In the genomic region with DNA sequence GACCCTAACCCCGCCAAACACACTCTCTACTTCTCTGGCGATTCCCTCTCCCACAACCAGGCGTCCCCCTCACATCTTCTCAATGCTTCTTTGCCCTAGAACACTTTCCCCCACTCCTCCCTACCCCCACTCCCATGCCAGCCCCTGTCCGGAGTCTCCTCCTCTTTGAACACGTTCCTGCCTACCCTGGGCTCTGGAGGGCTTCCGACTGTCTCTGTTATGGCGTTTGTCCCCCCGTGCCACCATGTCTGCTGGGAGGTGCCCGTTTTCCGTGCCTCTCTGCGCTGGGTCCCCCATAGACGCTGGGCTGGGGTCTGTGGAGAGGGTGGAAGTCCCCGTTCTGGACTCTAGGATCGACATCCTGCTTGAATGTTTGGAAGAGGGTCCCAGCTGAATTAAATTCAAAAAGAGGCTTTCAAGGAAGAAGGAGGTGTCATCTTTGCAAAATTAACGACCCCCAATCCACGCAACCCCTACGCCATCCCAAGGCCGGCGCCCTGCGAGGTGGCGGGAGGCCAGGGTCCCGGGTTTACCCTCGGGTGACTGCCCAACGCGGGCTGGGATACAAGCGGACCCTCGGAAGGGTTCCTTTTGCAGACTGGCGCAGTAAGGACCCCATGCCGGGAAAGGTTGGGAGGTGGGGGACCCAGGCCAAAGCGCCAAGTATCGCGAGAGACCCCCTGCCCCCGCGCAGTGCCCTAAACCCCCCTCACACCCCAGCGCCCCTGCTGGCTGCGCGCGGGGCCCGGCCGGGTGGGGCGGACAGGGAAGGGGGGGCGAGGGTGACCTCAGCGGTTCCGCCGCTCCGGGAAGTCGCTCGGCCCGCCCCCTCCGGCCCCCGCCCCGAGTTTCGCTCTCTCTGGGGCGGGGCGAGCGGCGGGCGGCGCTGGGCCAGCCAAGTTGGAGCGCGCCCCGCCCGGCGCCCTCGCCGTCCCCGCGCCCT, we compare ENCODE assay signal across 8 cellular contexts. TPM values are rescaled to one million over a fixed set of nuclear protein-coding genes. Genes with fewer than 3 reads are reported as not detected.
A peak's percentile ranks its signal among the peaks of the same experiment; 100 is the strongest.
DNase-seq lines count a peak whose midpoint lies in the region; ATAC-seq lines count a peak whose summit lies in the region.

No MANE protein-coding gene starts in this region.

- peak overlapping the region in 1 of 2 experiments; percentile 38 for H2BK12ac ChIP-seq in mesenchymal stem cell (ENCODE audit: low read length in 2 of 2)

- H4K91ac ChIP-seq in mesenchymal stem cell (ENCODE audit: low read length), result peak overlapping the region; percentile 97

- H3K27me3 Mint-ChIP-seq in effector memory CD8-positive, alpha-beta T cell, result no peaks in the 10 kb centered on the region

- H3K9me3 Mint-ChIP-seq in effector memory CD8-positive, alpha-beta T cell, result no peaks in the 10 kb centered on the region

- H2BK15ac ChIP-seq in mesenchymal stem cell (ENCODE audit: low read depth, poor library complexity, severe bottlenecking), result peak overlapping the region; percentile 13

- H3K36me3 Mint-ChIP-seq in effector memory CD8-positive, alpha-beta T cell (ENCODE audit: insufficient read depth), result peaks cover 30% of the 10 kb centered on the region

- no peak overlapping the region for H2AFZ ChIP-seq in mesenchymal stem cell (ENCODE audit: low read depth, low read length)

- H3K27ac ChIP-seq in mesenchymal stem cell (ENCODE audit: low read length, poor library complexity, severe bottlenecking), result peak overlapping the region; percentile 40

- no peaks in the 10 kb centered on the region for H3K36me3 ChIP-seq in H7 (replicated peaks; ENCODE audit: control insufficient read depth, insufficient read depth, low read length)
- peaks cover 0 to 9% of the 10 kb centered on the region in 2 experiments for H3K36me3 ChIP-seq in mesenchymal stem cell (ENCODE audit: control insufficient read depth in 1 of 2, insufficient read depth in 2 of 2, low read depth in 1 of 2, low read length in 2 of 2)

- peak overlapping the region; percentile 89 for H3K9ac ChIP-seq in mesenchymal stem cell (ENCODE audit: low read length)

- peaks cover 4% of the 10 kb centered on the region for H3K79me1 ChIP-seq in mesenchymal stem cell (replicated peaks; ENCODE audit: low read length, poor library complexity, severe bottlenecking)

- peak overlapping the region; percentile 85 for H2BK120ac ChIP-seq in mesenchymal stem cell (ENCODE audit: low read depth, low read length)

- peaks cover 39% of the 10 kb centered on the region for H3K27me3 ChIP-seq in H7 (ENCODE audit: control insufficient read depth, insufficient read depth, low read length)
- no peaks in the 10 kb centered on the region for H3K27me3 ChIP-seq in mesenchymal stem cell (ENCODE audit: control insufficient read depth in 1 of 2, insufficient read depth in 1 of 2, low read length in 2 of 2)

- H3K18ac ChIP-seq in mesenchymal stem cell (ENCODE audit: low read depth in 1 of 2, low read length in 2 of 2), result peak overlapping the region; percentile 23 to 98

- peak overlapping the region; percentile 5 for H2AK5ac ChIP-seq in mesenchymal stem cell (ENCODE audit: low read length, severe bottlenecking)

- H3K23ac ChIP-seq in mesenchymal stem cell (ENCODE audit: low read length in 2 of 2), result no peak overlapping the region

- peak; percentile 73 for ATAC-seq in effector memory CD8-positive, alpha-beta T cell (replicated peaks)

- peak; percentile 49 for DNase-seq in ELF-1 (ENCODE audit: low read depth, low spot score)
- DNase-seq in H7, result peak; percentile 97
- DNase-seq in NCI-H446 treated with DMSO at 0.1 percent for 48 hours (lab: John Stamatoyannopoulos, UW), result peak; percentile 31
- peak; percentile 89 for DNase-seq in activated CD8-positive, alpha-beta memory T cell treated with anti-CD3 and anti-CD28 coated beads for 24 hours
- DNase-seq in effector memory CD8-positive, alpha-beta T cell, result peak; percentile 54 to 74 (median 69)
- DNase-seq in mesenchymal stem cell, result peak; percentile 83
- peak; percentile 62 for DNase-seq in stimulated activated CD8-positive, alpha-beta memory T cell treated with anti-CD3 and anti-CD28 coated beads, Interleukin-15, amount 100 ng/mL, for 24 hours (ENCODE audit: low read depth)
- no peak for DNase-seq in NCI-H2029 (lab: John Stamatoyannopoulos, UW)

- H4K8ac ChIP-seq in mesenchymal stem cell (ENCODE audit: low read length), result peak overlapping the region; percentile 72

- no peaks in the 10 kb centered on the region for H3K9me3 ChIP-seq in mesenchymal stem cell (ENCODE audit: control insufficient read depth, low read length)

- H3K4me1 ChIP-seq in mesenchymal stem cell (ENCODE audit: control insufficient read depth, insufficient read depth, low read depth, low read length), result peaks cover 69% of the 10 kb centered on the region

- peak overlapping the region; percentile 11 to 56 for H3K4ac ChIP-seq in mesenchymal stem cell (ENCODE audit: low read depth in 1 of 2, low read length in 2 of 2)

- H3K4me3 ChIP-seq in H7 (ENCODE audit: insufficient read depth, low read depth, low read length), result peak overlapping the region; percentile 71
- peak overlapping the region; percentile 64 to 79 for H3K4me3 ChIP-seq in mesenchymal stem cell (ENCODE audit: insufficient read depth in 1 of 2, low read depth in 1 of 2, low read length in 2 of 2)

- H3K14ac ChIP-seq in mesenchymal stem cell (ENCODE audit: low read length in 2 of 2), result peak overlapping the region in 1 of 2 experiments; percentile 58

- H3K4me3 Mint-ChIP-seq in effector memory CD8-positive, alpha-beta T cell, result peak overlapping the region; percentile 67 to 76

- peak overlapping the region; percentile 70 to 82 for H3K27ac Mint-ChIP-seq in effector memory CD8-positive, alpha-beta T cell

- WGBS in mesenchymal stem cell, result 13% methylated on average over 16 of the region's 68 CpGs

- H3K4me1 Mint-ChIP-seq in effector memory CD8-positive, alpha-beta T cell (ENCODE audit: low read depth in 2 of 2), result peaks cover 3 to 25% of the 10 kb centered on the region in 2 donors

- H2BK5ac ChIP-seq in mesenchymal stem cell (ENCODE audit: low read depth, low read length, poor library complexity, severe bottlenecking), result no peak overlapping the region

- H3K4me2 ChIP-seq in mesenchymal stem cell (ENCODE audit: low read length, poor library complexity, severe bottlenecking), result peak overlapping the region; percentile 51

RNA-seq across cellular contexts. Expression of a gene that starts 1.0 kb away (rescaled TPM):
- 9.1 and 9.5 TPM in 2 replicates for total RNA-seq in H7 (2014; rRNA removed; shearing (Covaris generic))
- 1.8 TPM for polyA plus RNA-seq in mesenchymal stem cell (2013, experiment 1 of 2)
- polyA plus RNA-seq in mesenchymal stem cell (2013, experiment 2 of 2), result 1.6 TPM

RNA-seq across cellular contexts. Expression of a gene that starts 4.4 kb away (rescaled TPM):
- total RNA-seq in H7 (2014; rRNA removed; shearing (Covaris generic)), result 152 and 165 TPM in 2 replicates
- polyA plus RNA-seq in mesenchymal stem cell (2013, experiment 1 of 2), result 106 TPM
- 108 TPM for polyA plus RNA-seq in mesenchymal stem cell (2013, experiment 2 of 2)

RNA-seq across cellular contexts. Expression of a gene that starts 47.0 kb away (rescaled TPM):
- 206 and 249 TPM in 2 replicates for total RNA-seq in H7 (2014; rRNA removed; shearing (Covaris generic))
- polyA plus RNA-seq in mesenchymal stem cell (2013, experiment 1 of 2), result 68.6 TPM
- 73.5 TPM for polyA plus RNA-seq in mesenchymal stem cell (2013, experiment 2 of 2)
